In the genomic region with DNA sequence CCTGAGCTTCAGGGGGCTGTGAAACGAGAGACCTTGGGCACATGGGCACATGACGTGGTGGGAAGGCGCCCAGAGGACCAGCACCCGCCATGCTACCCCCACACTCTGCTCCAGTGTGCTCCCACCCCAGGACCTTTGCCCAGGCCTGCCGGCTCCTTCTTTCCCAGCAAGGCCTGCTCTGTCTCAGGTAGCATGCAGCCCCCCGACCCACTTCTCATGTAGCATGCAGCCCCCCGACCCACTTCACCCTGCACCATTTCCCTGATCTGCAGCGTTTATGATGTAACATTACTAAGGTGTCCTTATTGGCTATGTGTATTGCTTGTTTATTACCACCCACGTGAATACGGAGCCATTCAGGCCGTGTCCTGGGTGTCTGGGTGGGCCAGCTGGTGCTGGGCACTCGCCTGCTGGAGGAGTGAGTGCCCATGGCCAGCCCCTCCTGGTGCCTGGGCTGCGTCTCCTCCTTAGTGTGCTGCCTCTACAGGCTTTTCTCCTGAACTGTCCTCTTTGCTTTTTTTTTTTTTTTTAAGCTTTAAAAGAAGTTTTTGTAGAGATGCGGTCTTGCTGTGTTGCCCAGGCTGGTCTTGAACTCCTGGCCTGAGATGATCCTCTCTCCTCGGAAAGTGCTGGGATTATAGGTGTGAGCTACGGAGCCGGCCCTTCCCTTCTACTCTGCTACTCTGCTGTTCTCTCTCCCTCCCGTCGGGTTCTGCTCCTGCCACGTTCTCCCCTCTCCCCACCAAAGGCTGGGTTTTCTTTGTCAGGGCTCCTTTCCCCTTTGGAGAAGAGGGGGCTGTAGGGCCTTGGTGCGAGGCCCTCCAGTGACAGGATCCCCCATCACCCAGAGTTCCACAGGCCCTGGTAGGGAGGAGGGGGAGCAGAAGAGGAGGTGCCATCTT, we compare ENCODE assay signal across 11 cellular contexts. TPM values are rescaled to one million over a fixed set of nuclear protein-coding genes. Genes with fewer than 3 reads are reported as not detected.
DNase-seq lines count a peak whose midpoint lies in the region; ATAC-seq and TF ChIP-seq lines count a peak whose summit lies in the region.
"Had no signal": no experiment of that assay in that cellular context is flagged by ENCODE, and none has a peak within 500 bp of the region (broad histone marks: within the 10 kb centered on the region; RNA-seq: fewer than 3 reads in every experiment).

No MANE protein-coding gene starts in this region.

- H3K27me3 Mint-ChIP-seq in nephron (ENCODE audit: low read depth) = no peaks in the 10 kb centered on the region
- H3K27me3 Mint-ChIP-seq: B cell had no signal

- DNase-seq in right cardiac atrium (peak in 1 of 3 donors; percentile 53), Right ventricle myocardium superior (no peak), breast epithelium (ENCODE audit: low spot score in 2 of 2) (no peak), uterus (no peak), GM19240 (ENCODE audit: insufficient read length, low spot score) (no peak)
- DNase-seq: activated CD4-positive, alpha-beta T cell treated with anti-CD3 and anti-CD28 coated beads, Interleukin-2, amount 50 U/mL, for 48 hours; central memory CD4-positive, alpha-beta T cell had no signal

- H3K36me3 ChIP-seq in breast epithelium = no peaks in the 10 kb centered on the region
- no peaks in the 10 kb centered on the region for H3K36me3 ChIP-seq in uterus

- no peaks in the 10 kb centered on the region for H3K27me3 ChIP-seq in right cardiac atrium (ENCODE audit: control insufficient read depth, insufficient read depth)
- no peaks in the 10 kb centered on the region for H3K27me3 ChIP-seq in breast epithelium
- H3K27me3 ChIP-seq in uterus = no peaks in the 10 kb centered on the region

- TF ChIP-seq POLR2A in breast epithelium (IDR thresholded peaks at IDR 0.05) (no peak), uterus (IDR thresholded peaks at IDR 0.05) (no peak)

- no peak overlapping the region for H3K4me3 ChIP-seq in right cardiac atrium (ENCODE audit: low read length)
- H3K4me3 ChIP-seq in breast epithelium = peak overlapping the region in 1 of 3 donors; percentile 48
- no peak overlapping the region for H3K4me3 ChIP-seq in uterus

- no peak overlapping the region for H3K4me3 Mint-ChIP-seq in nephron
- H3K4me3 Mint-ChIP-seq: B cell had no signal

- H3K9me3 Mint-ChIP-seq in nephron = peaks cover 10% of the 10 kb centered on the region

- H3K27ac ChIP-seq in right cardiac atrium (ENCODE audit: low read length) (peak overlapping the region; percentile 67), breast epithelium (peak overlapping the region; percentile 95 to 98), uterus (peak overlapping the region; percentile 37 to 47)

- intact Hi-C loops in right cardiac atrium (cut with DNase I) = no loop called here
- intact Hi-C loops in Right ventricle myocardium superior (cut with DNase I) = no loop called here
- intact Hi-C loops in breast epithelium (cut with DNase I; ENCODE audit: low total_unique reads) = no loop called here
- intact Hi-C loops in uterus (cut with DNase I; ENCODE audit: low total_unique reads) = no loop called here

- ATAC-seq in right cardiac atrium (no peak), Right ventricle myocardium superior (ENCODE audit: poor library complexity) (no peak), GM18502 (IDR thresholded peaks at IDR 0.05; ENCODE audit: poor library complexity, unreplicated experiment) (no peak), HG03442 (IDR thresholded peaks at IDR 0.05; ENCODE audit: unreplicated experiment) (no peak)

- no peak for TF ChIP-seq CTCF in breast epithelium (IDR thresholded peaks at IDR 0.05)
- peak in 2 of 3 experiments; percentile 11 to 23 for TF ChIP-seq CTCF in nephron (IDR thresholded peaks at IDR 0.05; ENCODE audit: unreplicated experiment in 3 of 3)
- no peak for TF ChIP-seq CTCF in uterus (IDR thresholded peaks at IDR 0.05)

- H3K36me3 Mint-ChIP-seq in nephron (ENCODE audit: low read depth) = peaks cover 26% of the 10 kb centered on the region

- H3K4me1 ChIP-seq in right cardiac atrium (ENCODE audit: control insufficient read depth, insufficient read depth, low read length) = peaks cover 15% of the 10 kb centered on the region
- peaks cover 12 to 31% of the 10 kb centered on the region in 2 donors for H3K4me1 ChIP-seq in breast epithelium
- peaks cover 0 to 28% of the 10 kb centered on the region in 2 donors for H3K4me1 ChIP-seq in uterus

- H3K27ac Mint-ChIP-seq in nephron = peak overlapping the region; percentile 77 to 90 (median 81)
- H3K27ac Mint-ChIP-seq: B cell had no signal

- no peaks in the 10 kb centered on the region for H3K9me3 ChIP-seq in right cardiac atrium (ENCODE audit: control insufficient read depth, low read length)
- H3K9me3 ChIP-seq in breast epithelium = no peaks in the 10 kb centered on the region
- no peaks in the 10 kb centered on the region for H3K9me3 ChIP-seq in uterus

- WGBS in right cardiac atrium = 76% methylated on average over 21 of the region's 21 CpGs

- peaks cover 58% of the 10 kb centered on the region for H3K4me1 Mint-ChIP-seq in nephron

RNA-seq across cellular contexts. Expression of gene LRP5, which starts 29.4 kb away (rescaled TPM):
- 10 to 100 TPM; 61.6 to 88.8 (median 75.4) TPM for total RNA-seq in right cardiac atrium
- 57.1 TPM for polyA plus RNA-seq in right cardiac atrium
- 49.8 TPM for total RNA-seq in Right ventricle myocardium superior
- 10 to 100 TPM; 23.6 to 48.8 (median 24.5) TPM for total RNA-seq in breast epithelium
- 10 to 100 TPM; 19.1 to 86.2 (median 43.9) TPM for total RNA-seq in uterus

Comparison
In these comparisons a context has a peak if more than half of its experiments do, and no peak if none do; other contexts are left out.
1. H3K27ac ChIP-seq: peak in every context shown above with its lines; median percentile 96 in breast epithelium; 67 in right cardiac atrium; 42 in uterus.
2. CTCF ChIP-seq: peak in nephron (2 of 3); none in breast epithelium (0 of 3) and uterus (0 of 4).